In the genomic region with DNA sequence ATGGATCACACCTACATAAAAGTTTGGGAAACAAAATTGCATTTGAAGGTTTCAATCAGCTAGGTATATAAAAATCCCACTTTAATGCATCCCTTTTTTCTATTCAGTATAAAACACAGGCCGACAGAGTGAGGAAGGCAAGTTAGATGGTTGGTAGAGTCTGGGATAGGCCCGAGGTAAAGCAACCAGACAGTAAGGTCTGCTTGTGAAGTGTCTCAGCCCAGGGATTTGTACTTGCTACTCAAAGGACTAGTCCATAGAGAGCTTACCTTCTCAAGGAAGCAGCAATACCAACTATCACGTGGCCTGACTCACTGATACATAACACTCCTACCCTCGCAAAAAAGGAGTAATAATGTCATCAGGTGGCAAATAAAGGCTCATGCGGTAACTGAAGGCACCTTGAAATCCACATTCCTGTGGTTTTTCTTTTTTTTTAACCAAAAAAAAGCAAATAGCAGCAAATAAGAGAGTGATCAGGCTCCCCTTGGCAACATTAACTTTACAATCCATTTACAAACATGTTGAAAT, we compare ENCODE assay signal across 21 cellular contexts. TPM values are rescaled to one million over a fixed set of nuclear protein-coding genes. Genes with fewer than 3 reads are reported as not detected.
DNase-seq lines count a peak whose midpoint lies in the region; ATAC-seq, FAIRE-seq and TF ChIP-seq lines count a peak whose summit lies in the region.
"Had no signal": no experiment of that assay in that cellular context is flagged by ENCODE, and none has a peak within 500 bp of the region (broad histone marks: within the 10 kb centered on the region; RNA-seq: fewer than 3 reads in every experiment).

No MANE protein-coding gene starts in this region.

- intact Hi-C loops in aorta (cut with DNase I), result no loop called here

- no peak for TF ChIP-seq CTCF in RWPE2 (IDR thresholded peaks at IDR 0.05; ENCODE audit: poor library complexity, severe bottlenecking)
- TF ChIP-seq CTCF in mesothelial cell of epicardium (IDR thresholded peaks at IDR 0.05; ENCODE audit: unreplicated experiment), result no peak

- H3K4me1 Mint-ChIP-seq in mesothelial cell of epicardium, result peaks cover 3% of the 10 kb centered on the region

- peaks cover 60% of the 10 kb centered on the region for H3K36me3 Mint-ChIP-seq in mesothelial cell of epicardium

- H3K27me3 Mint-ChIP-seq in mesothelial cell of epicardium (ENCODE audit: low read depth), result no peaks in the 10 kb centered on the region

- peaks cover 26% of the 10 kb centered on the region for H3K4me1 ChIP-seq in HUES48 (ENCODE audit: control insufficient read depth, insufficient read depth, low read length)
- no peaks in the 10 kb centered on the region for H3K4me1 ChIP-seq in RWPE2 (ENCODE audit: insufficient read depth, poor library complexity, severe bottlenecking)
- H3K4me1 ChIP-seq in aorta (ENCODE audit: control insufficient read depth in 1 of 2, insufficient read depth in 2 of 2, low read length in 2 of 2), result no peaks in the 10 kb centered on the region

- no peak overlapping the region for H3K9ac ChIP-seq in HUES48 (ENCODE audit: low read depth, low read length)
- H3K9ac ChIP-seq: SK-N-SH had no signal

- H3K27me3 ChIP-seq in HUES48 (ENCODE audit: control insufficient read depth, insufficient read depth, low read length) (no peaks in the 10 kb centered on the region), RWPE2 (ENCODE audit: insufficient read depth, poor library complexity, severe bottlenecking) (no peaks in the 10 kb centered on the region), aorta (ENCODE audit: control insufficient read depth in 1 of 2, insufficient read depth in 2 of 2, low read length in 1 of 2) (no peaks in the 10 kb centered on the region)

- DNase-seq in RWPE2 (ENCODE audit: low spot score), result no peak
- peak; percentile 22 for DNase-seq in epithelial cell of prostate (ENCODE audit: low read depth, low spot score)
- DNase-seq in urothelium cell line (ENCODE audit: low spot score), result peak; percentile 55
- DNase-seq in mesothelial cell of epicardium (ENCODE audit: low spot score in 2 of 2, unreplicated experiment in 2 of 2), result no peak
- DNase-seq in aorta, result no peak
- DNase-seq: ACHN; DMS 273 treated with DMSO at 0.1 percent for 48 hours; Kasumi-1; NCI-H1105; NCI-H2081 treated with DMSO at 0.1 percent for 48 hours; NCI-H748 treated with DMSO at 0.1 percent for 48 hours; NK-92 treated with Interleukin-12 subunit alpha and Interleukin-12 subunit beta, amount 100 ng/mL, for 24 hours; SHP77 treated with DMSO at 0.1 percent for 48 hours; SK-N-SH had no signal

- ATAC-seq in RWPE2 (ENCODE audit: low read depth) (peak; percentile 54; the same call in 2 of the 3 replicates), HG03280 (IDR thresholded peaks at IDR 0.05; ENCODE audit: unreplicated experiment) (no peak), aorta (ENCODE audit: low FRiP score) (no peak)

- 88 to 92% methylated on average over 5 of the region's 5 CpGs for WGBS in aorta, 2 donors

- H3K4me3 Mint-ChIP-seq in mesothelial cell of epicardium, result no peak overlapping the region

- no peak overlapping the region for H3K4me3 ChIP-seq in HUES48 (ENCODE audit: low read depth, low read length)
- no peak overlapping the region for H3K4me3 ChIP-seq in RWPE2 (ENCODE audit: severe bottlenecking)
- H3K4me3 ChIP-seq in aorta (ENCODE audit: low read length in 2 of 2), result no peak overlapping the region
- H3K4me3 ChIP-seq: HAP-1 had no signal

- H3K27ac ChIP-seq in HUES48 (ENCODE audit: low read depth, low read length) (peak overlapping the region; percentile 38), RWPE2 (ENCODE audit: poor library complexity, severe bottlenecking) (no peak overlapping the region), epithelial cell of prostate (no peak overlapping the region), aorta (ENCODE audit: low read depth in 1 of 2, low read length in 2 of 2) (no peak overlapping the region)
- H3K27ac ChIP-seq: C4-2B had no signal

- no peak for FAIRE-seq in urothelium cell line (lab: Jason Lieb, UNC)
- FAIRE-seq: G401.6, HTR-8/SVneo had no signal

- peaks cover 33% of the 10 kb centered on the region for H3K9me3 Mint-ChIP-seq in mesothelial cell of epicardium

- H3K27ac Mint-ChIP-seq in mesothelial cell of epicardium, result no peak overlapping the region

- H3K36me3 ChIP-seq in HUES48 (ENCODE audit: control insufficient read depth, insufficient read depth, low read length), result peaks cover 29% of the 10 kb centered on the region
- H3K36me3 ChIP-seq in RWPE2 (ENCODE audit: low read depth), result peaks cover 5% of the 10 kb centered on the region; the same call in 1 of the 2 replicates
- H3K36me3 ChIP-seq in aorta (ENCODE audit: control insufficient read depth in 1 of 2, insufficient read depth in 2 of 2, low read length in 1 of 2), result peaks cover 2 to 5% of the 10 kb centered on the region in 2 donors

- H3K9me3 ChIP-seq in HUES48 (ENCODE audit: control insufficient read depth, insufficient read depth, low read length) (no peaks in the 10 kb centered on the region), RWPE2 (ENCODE audit: severe bottlenecking) (no peaks in the 10 kb centered on the region), aorta (ENCODE audit: control insufficient read depth, low read length) (peaks cover 4% of the 10 kb centered on the region)
- H3K9me3 ChIP-seq: HAP-1 had no signal

RNA-seq across cellular contexts. Expression of a gene that starts 56.2 kb away (rescaled TPM):
- total RNA-seq in mesothelial cell of epicardium (0.56 to 0.73 TPM in 2 of 3 replicates, not detected in the other), aorta (not detected)
- polyA plus RNA-seq in aorta, result not detected
- polyA plus RNA-seq: SK-N-SH had no signal

RNA-seq across cellular contexts. Expression of a gene that starts 56.4 kb away (rescaled TPM):
- total RNA-seq in mesothelial cell of epicardium, result not detected in 3 replicates
- not detected for total RNA-seq in aorta
- not detected for polyA plus RNA-seq in aorta
- total RNA-seq: NCI-H460 had no signal
- polyA plus RNA-seq: SK-N-SH had no signal

Comparison
In these comparisons a context has a peak if more than half of its experiments do, and no peak if none do; other contexts are left out.
1. DNase-seq: peak in epithelial cell of prostate (single experiment) and urothelium cell line (single experiment); none in RWPE2 (single experiment), mesothelial cell of epicardium (0 of 2) and aorta (0 of 2).